In genomic region chr14:90179357-90179756, GRCh38 we compare ENCODE assay signal across 21 cellular contexts.
DNase-seq lines count a peak whose midpoint lies in the region; ATAC-seq and TF ChIP-seq lines count a peak whose summit lies in the region.
"Had no signal": no experiment of that assay in that cellular context is flagged by ENCODE, and none has a peak within 500 bp of the region (broad histone marks: within the 10 kb centered on the region; RNA-seq: fewer than 3 reads in every experiment).

No MANE protein-coding gene starts in this region.

- TF ChIP-seq RAD21 in SK-N-SH (IDR thresholded peaks at IDR 0.05; ENCODE audit: low read length): no peak

- no peaks in the 10 kb centered on the region; the same call in 1 of the 2 replicates for H3K27me3 ChIP-seq in SK-N-SH (ENCODE audit: insufficient read depth)
- H3K27me3 ChIP-seq in heart right ventricle: no peaks in the 10 kb centered on the region
- H3K27me3 ChIP-seq in right atrium auricular region: no peaks in the 10 kb centered on the region
- H3K27me3 ChIP-seq: BLaER1 treated with 17β-estradiol and CSF1 and Interleukin-3, amounts not matched to agents 10 nM and 100 nM had no signal

- H2AFZ ChIP-seq in SK-N-SH (ENCODE audit: low read depth): no peak overlapping the region

- ATAC-seq in SK-N-SH treated with all-trans-retinoic acid at 6 μM for 48 hours (no peak), heart right ventricle (peak; percentile 52 to 91 (median 74))
- ATAC-seq: A549; CD8-positive, alpha-beta T cell; GM12878; HCT116; HepG2 had no signal

- CTCF ChIA-PET in SK-N-SH (lab: Yijun Ruan, JAX): interaction anchor here (0.9 to 2.3 kb wide), 7 partner anchors 9 to 206 kb away, joined by 3 to 8 read pairs (median 4); no protein-coding TSS in a partner anchor

- H3K4me3 ChIP-seq in SK-N-SH (ENCODE audit: low read depth in 2 of 2, low read length in 1 of 2): no peak overlapping the region
- no peak overlapping the region for H3K4me3 ChIP-seq in heart right ventricle
- no peak overlapping the region for H3K4me3 ChIP-seq in right atrium auricular region
- H3K4me3 ChIP-seq: A549; BLaER1 treated with 17β-estradiol and CSF1 and Interleukin-3, amounts not matched to agents 10 nM and 100 nM; GM12878 had no signal

- H3K27ac ChIP-seq in SK-N-SH (ENCODE audit: low read depth in 2 of 2, low read length in 1 of 2): peak overlapping the region in 1 of 2 experiments; percentile 55; a peak in 1 of 4 replicates
- peak overlapping the region; percentile 41 for H3K27ac ChIP-seq in caudate nucleus (ENCODE audit: low read depth, low read length)
- peak overlapping the region in 8 of 10 donors; percentile 18 to 71 (median 46) for H3K27ac ChIP-seq in heart right ventricle
- peak overlapping the region; percentile 55 to 79 for H3K27ac ChIP-seq in right atrium auricular region
- H3K27ac ChIP-seq: 22Rv1; A549; BLaER1 treated with 17β-estradiol and CSF1 and Interleukin-3, amounts not matched to agents 10 nM and 100 nM had no signal

- intact Hi-C loops in heart right ventricle (cut with DNase I): no loop called here

- no peaks in the 10 kb centered on the region for H3K9me2 ChIP-seq in SK-N-SH

- H3K4me1 ChIP-seq in SK-N-SH (ENCODE audit: control insufficient read depth in 1 of 2, insufficient read depth in 2 of 2, low read depth in 1 of 2, low read length in 1 of 2) (peaks cover 0 to 8% of the 10 kb centered on the region in 2 experiments; a peak in 2 of 4 replicates), heart right ventricle (peaks cover 0 to 9% (median 0%) of the 10 kb centered on the region in 9 donors), right atrium auricular region (peaks cover 0 to 13% of the 10 kb centered on the region in 2 donors)
- H3K4me1 ChIP-seq: A549 had no signal

- peak; percentile 28 for DNase-seq in SK-N-SH
- DNase-seq in caudate nucleus (lab: John Stamatoyannopoulos, UW): peak in 2 of 61 donors; percentile 8 to 11
- DNase-seq in heart right ventricle: no peak
- no peak for DNase-seq in right atrium auricular region (ENCODE audit: low spot score)
- DNase-seq in activated CD4-positive, alpha-beta T cell treated with anti-CD3 and anti-CD28 coated beads, Interleukin-2, amount 50 U/mL, for 48 hours: no peak
- DNase-seq in activated T-cell treated with anti-CD3 and anti-CD28 coated beads, Interleukin-2, amount 50 U/mL, for 1 hour: no peak
- no peak for DNase-seq in activated T-cell treated with anti-CD3 and anti-CD28 coated beads for 4 hours
- DNase-seq: AML-193; Calu3; CD8-positive, alpha-beta T cell; DMS79 treated with DMSO at 0.1 percent for 48 hours; GOT3; H7; HFFc6 had no signal

- no peak overlapping the region for H3K4me2 ChIP-seq in SK-N-SH
- H3K4me2 ChIP-seq: A549; BLaER1 treated with 17β-estradiol and CSF1 and Interleukin-3, amounts not matched to agents 10 nM and 100 nM had no signal

- H3K36me3 ChIP-seq in SK-N-SH (replicated peaks in 1 of 2; ENCODE audit: control insufficient read depth in 1 of 2, insufficient read depth in 2 of 2, low read length in 1 of 2) (no peaks in the 10 kb centered on the region), heart right ventricle (no peaks in the 10 kb centered on the region), right atrium auricular region (no peaks in the 10 kb centered on the region)

- H3K79me2 ChIP-seq in SK-N-SH (ENCODE audit: insufficient read depth): no peaks in the 10 kb centered on the region

- no peaks in the 10 kb centered on the region for H4K20me1 ChIP-seq in SK-N-SH (ENCODE audit: insufficient read depth)

- H3K9ac ChIP-seq in SK-N-SH: no peak overlapping the region
- H3K9ac ChIP-seq: BLaER1 treated with 17β-estradiol and CSF1 and Interleukin-3, amounts not matched to agents 10 nM and 100 nM had no signal

- H3K9me3 ChIP-seq in SK-N-SH: no peaks in the 10 kb centered on the region
- H3K9me3 ChIP-seq in heart right ventricle: peaks cover 0 to 8% (median 0%) of the 10 kb centered on the region in 11 donors
- no peaks in the 10 kb centered on the region for H3K9me3 ChIP-seq in right atrium auricular region
- H3K9me3 ChIP-seq: A549 had no signal

- peaks cover 3% of the 10 kb centered on the region for H3F3A ChIP-seq in SK-N-SH (replicated peaks; ENCODE audit: insufficient read depth)

- POLR2A ChIA-PET in SK-N-SH (lab: Yijun Ruan, JAX): no interaction called here

- WGBS in SK-N-SH (ENCODE audit: low lambda C conversion rate): 48% methylated on average over 7 of the region's 7 CpGs
- WGBS in heart right ventricle, 2 donors: 30 to 45% methylated on average over 7 of the region's 7 CpGs

- TF ChIP-seq EP300 in SK-N-SH (IDR thresholded peaks at IDR 0.05; ENCODE audit: borderline replicate concordance in 1 of 2, low read depth in 1 of 2, low read length in 1 of 2): no peak

- TF ChIP-seq CTCF in SK-N-SH (IDR thresholded peaks at IDR 0.05) (no peak), heart right ventricle (IDR thresholded peaks at IDR 0.05) (no peak), right atrium auricular region (IDR thresholded peaks at IDR 0.05) (no peak)

TF ChIP-seq in SK-N-SH, 30 proteins besides CTCF, POLR2A, EP300 and RAD21:
- TF ChIP-seq RXRA (IDR thresholded peaks at IDR 0.05; ENCODE audit: borderline replicate concordance, low read depth): no peak
TF ChIP-seq in SK-N-SH: peak in this region for 0.

TF ChIP-seq in SK-N-SH treated with all-trans-retinoic acid at 6 μM for 48 hours, 23 proteins besides CTCF, POLR2A, EP300 and RAD21:
- TF ChIP-seq ZFP3 (CRISPR knock-in tag; IDR thresholded peaks at IDR 0.05) (no peak), ZC3H10 (CRISPR knock-in tag; IDR thresholded peaks at IDR 0.05) (no peak), ARNTL (CRISPR knock-in tag; IDR thresholded peaks at IDR 0.05; ENCODE audit: borderline replicate concordance, low read depth) (no peak), RARB (CRISPR knock-in tag; IDR thresholded peaks at IDR 0.05) (no peak), CSDC2 (CRISPR knock-in tag; IDR thresholded peaks at IDR 0.05) (no peak), BACH2 (CRISPR knock-in tag; IDR thresholded peaks at IDR 0.05; ENCODE audit: borderline replicate concordance) (no peak), ESRRG (CRISPR knock-in tag; IDR thresholded peaks at IDR 0.05) (no peak), SNAI2 (CRISPR knock-in tag; IDR thresholded peaks at IDR 0.05) (no peak), CSRNP3 (CRISPR knock-in tag; IDR thresholded peaks at IDR 0.05) (no peak), CREB5 (CRISPR knock-in tag; IDR thresholded peaks at IDR 0.05; ENCODE audit: low read depth) (no peak), GLIS3 (CRISPR knock-in tag; IDR thresholded peaks at IDR 0.05) (no peak), TOX (CRISPR knock-in tag; IDR thresholded peaks at IDR 0.05; ENCODE audit: borderline replicate concordance) (no peak), ZFP30 (CRISPR knock-in tag; IDR thresholded peaks at IDR 0.05) (no peak), TSHZ2 (CRISPR knock-in tag; IDR thresholded peaks at IDR 0.05) (no peak), ISL1 (CRISPR knock-in tag; IDR thresholded peaks at IDR 0.05) (no peak), ZNF8 (CRISPR knock-in tag; IDR thresholded peaks at IDR 0.05) (no peak), OSR1 (CRISPR knock-in tag; IDR thresholded peaks at IDR 0.05) (no peak)
TF ChIP-seq in SK-N-SH treated with all-trans-retinoic acid at 6 μM for 48 hours: peak in this region for 0.
